ENCODE assay signal across 8 cellular contexts in genomic region chr5:103119765-103120606, GRCh38. TPM values are rescaled to one million over a fixed set of nuclear protein-coding genes. Genes with fewer than 3 reads are reported as not detected.
A peak's percentile ranks its signal among the peaks of the same experiment; 100 is the strongest.
DNase-seq lines count a peak whose midpoint lies in the region; ATAC-seq and TF ChIP-seq lines count a peak whose summit lies in the region.

TSS of gene GIN1 (minus strand) at chr5:103120138. CDS start at chr5:103108707, 11,431 bp downstream.
TSS of gene PPIP5K2 (plus strand) at chr5:103120301. CDS start at chr5:103129590, 9,289 bp downstream.

- WGBS in liver: under 1% methylated on average over 46 of the region's 46 CpGs

- TF ChIP-seq RAD21 in liver (IDR thresholded peaks at IDR 0.05): peak; percentile 25 to 41

- peak; percentile 99 for DNase-seq in CD1c-positive myeloid dendritic cell (ENCODE audit: extremely low spot score)
- DNase-seq in NCI-H82 (lab: John Stamatoyannopoulos, UW): peak; percentile 97
- DNase-seq in activated CD4-positive, alpha-beta T cell treated with anti-CD3 and anti-CD28 coated beads, Interleukin-2, amount 50 U/mL, for 48 hours: peak; percentile 96 to 98
- DNase-seq in dermis microvascular lymphatic vessel endothelial cell (ENCODE audit: low read depth in 2 of 2): peak; percentile 97 to 98
- peak; percentile 98 for DNase-seq in stimulated activated CD4-positive, alpha-beta T cell treated with anti-CD3 and anti-CD28 coated beads, Interleukin-4, amount 100 ng/mL, for 24 hours

- H3K27me3 ChIP-seq in liver (ENCODE audit: control insufficient read depth in 4 of 4, insufficient read depth in 4 of 4, low read length in 3 of 4): no peaks in the 10 kb centered on the region

- H3K4me1 ChIP-seq in liver (ENCODE audit: control insufficient read depth in 4 of 4, insufficient read depth in 4 of 4, low read length in 3 of 4): peaks cover 0 to 25% (median 18%) of the 10 kb centered on the region in 4 donors

- no peak for TF ChIP-seq CTCF in liver (IDR thresholded peaks at IDR 0.05; ENCODE audit: low read depth, low read length, missing input control)

- no peaks in the 10 kb centered on the region for H3K9me3 ChIP-seq in liver (ENCODE audit: control insufficient read depth in 4 of 4, low read length in 3 of 4)

- peak within 1 kb of the TSS; percentile 68 to 100 (median 100) for H3K4me3 ChIP-seq in liver (ENCODE audit: low read depth in 1 of 3, low read length in 3 of 3)

- peak within 1 kb of the TSS; percentile 73 to 100 for H3K9ac ChIP-seq in liver (ENCODE audit: low read depth in 1 of 2, low read length in 2 of 2)

- ATAC-seq in GM19397 (IDR thresholded peaks at IDR 0.05; ENCODE audit: unreplicated experiment): peak; percentile 93
- peak; percentile 90 for ATAC-seq in HG03571 (IDR thresholded peaks at IDR 0.05; ENCODE audit: unreplicated experiment)

- H3K36me3 ChIP-seq in liver (ENCODE audit: control insufficient read depth in 4 of 4, insufficient read depth in 3 of 4, low read depth in 1 of 4, low read length in 3 of 4): no peaks in the 10 kb centered on the region

- peak within 1 kb of the TSS; percentile 97 to 99 for H3K27ac ChIP-seq in liver (ENCODE audit: low read depth in 1 of 2, low read length in 2 of 2)

TF ChIP-seq in liver, 16 proteins besides CTCF, POLR2A, EP300 and RAD21:
- TF ChIP-seq TAF1 (conservative IDR thresholded peaks at IDR 0.05): peak; percentile 95
- peak; percentile 29 for TF ChIP-seq FOXA2 (IDR thresholded peaks at IDR 0.05)
- peak; percentile 92 to 95 for TF ChIP-seq RXRA (IDR thresholded peaks at IDR 0.05)
- TF ChIP-seq REST (IDR thresholded peaks at IDR 0.05): no peak
- peak; percentile 94 for TF ChIP-seq ZBTB33 (IDR thresholded peaks at IDR 0.05)
- peak; percentile 99 for TF ChIP-seq NR2F2 (IDR thresholded peaks at IDR 0.05)
- TF ChIP-seq HNF4A (conservative IDR thresholded peaks at IDR 0.05): peak; percentile 93 to 99
- peak; percentile 95 for TF ChIP-seq MAX (IDR thresholded peaks at IDR 0.05)
- TF ChIP-seq SP1 (IDR thresholded peaks at IDR 0.05): peak; percentile 87
- peak; percentile 68 to 70 for TF ChIP-seq EGR1 (IDR thresholded peaks at IDR 0.05; ENCODE audit: low read depth in 2 of 2)
- peak; percentile 100 for TF ChIP-seq GABPA (IDR thresholded peaks at IDR 0.05 in 1 of 2, conservative IDR thresholded peaks at IDR 0.05 in 1 of 2)
- TF ChIP-seq ATF3 (IDR thresholded peaks at IDR 0.05): peak; percentile 55
- peak; percentile 97 for TF ChIP-seq HNF4G (IDR thresholded peaks at IDR 0.05)
- peak; percentile 89 for TF ChIP-seq YY1 (IDR thresholded peaks at IDR 0.05)
- peak; percentile 70 for TF ChIP-seq FOXA1 (IDR thresholded peaks at IDR 0.05)
- TF ChIP-seq JUND (IDR thresholded peaks at IDR 0.05): peak; percentile 59 to 64
TF ChIP-seq in liver: peak in this region for 15.

RNA-seq across cellular contexts. Expression of gene GIN1, which starts in this region (rescaled TPM):
- 2.3 and 2.4 TPM in 2 replicates for total RNA-seq in dermis microvascular lymphatic vessel endothelial cell
- 1 to 10 TPM; 3.7 to 6.4 TPM for total RNA-seq in liver
- 1 to 10 TPM; 1.8 to 4.3 TPM for polyA plus RNA-seq in liver

RNA-seq across cellular contexts. Expression of gene PPIP5K2, which starts in this region (rescaled TPM):
- total RNA-seq in dermis microvascular lymphatic vessel endothelial cell (30.8 and 35.9 TPM in 2 replicates), liver (10 to 100 TPM; 30.4 to 38.6 TPM)
- polyA plus RNA-seq in liver: 10 to 100 TPM in 1 of 2 donors, 1 to 10 TPM in 1; 9.7 to 24.5 TPM

Comparison
In these comparisons a context has a peak if more than half of its experiments do, and no peak if none do; other contexts are left out.
1. Peak in every context shown above with its lines: DNase-seq, ATAC-seq, H3K4me3 ChIP-seq and H3K27ac ChIP-seq.